10 cellular contexts compared by ENCODE assay signal in genomic region chr12:20370001-20370381, GRCh38. TPM values are rescaled to one million over a fixed set of nuclear protein-coding genes. Genes with fewer than 3 reads are reported as not detected.
A peak's percentile ranks its signal among the peaks of the same experiment; 100 is the strongest.
DNase-seq lines count a peak whose midpoint lies in the region; ATAC-seq and TF ChIP-seq lines count a peak whose summit lies in the region.
"Had no signal": no experiment of that assay in that cellular context is flagged by ENCODE, and none has a peak within 500 bp of the region (broad histone marks: within the 10 kb centered on the region; RNA-seq: fewer than 3 reads in every experiment).

No MANE protein-coding gene starts in this region.

- under 1% methylated on average over 22 of the region's 22 CpGs for WGBS in hepatocyte (ENCODE audit: low lambda C conversion rate, missing lambda C conversion rate)

- H2AFZ ChIP-seq in hepatocyte = peak overlapping the region; percentile 55

- H3K27ac ChIP-seq in hepatocyte = peak overlapping the region; percentile 93
- H3K27ac ChIP-seq: epithelial cell of prostate had no signal

- H3K9me3 Mint-ChIP-seq in activated naive CD8-positive, alpha-beta T cell treated with anti-CD3 and anti-CD28 coated beads for 36 hours = no peaks in the 10 kb centered on the region

- peaks cover 6% of the 10 kb centered on the region for H3K4me1 ChIP-seq in hepatocyte (ENCODE audit: insufficient read depth)

- DNase-seq in G401 (ENCODE audit: low spot score) (peak; percentile 74), hepatocyte (ENCODE audit: low spot score) (peak; percentile 45), retinal pigment epithelial cell (ENCODE audit: low read depth) (no peak), ACHN (no peak), RKO (ENCODE audit: low spot score) (no peak)
- no peak for DNase-seq in activated naive CD8-positive, alpha-beta T cell treated with anti-CD3 and anti-CD28 coated beads for 36 hours
- DNase-seq in activated CD4-positive, alpha-beta T cell treated with anti-CD3 and anti-CD28 coated beads for 48 hours = no peak
- DNase-seq: NCI-H526 had no signal

- H3K27me3 ChIP-seq in hepatocyte = peaks cover 3% of the 10 kb centered on the region

- H3K27ac Mint-ChIP-seq in activated naive CD8-positive, alpha-beta T cell treated with anti-CD3 and anti-CD28 coated beads for 36 hours = no peak overlapping the region

- H3K4me3 ChIP-seq in hepatocyte = peak overlapping the region; percentile 35
- H3K4me3 ChIP-seq in retinal pigment epithelial cell (ENCODE audit: low read length) = peak overlapping the region; percentile 83

- in situ Hi-C loops in G401 (cut with HindIII; ENCODE audit: low sequenced_read_pairs) (no loop called here), ACHN (cut with HindIII; ENCODE audit: low pct_ligation_motif_present, low pct_unique_long_range_greater_than_20kb, low sequenced_read_pairs) (no loop called here)

- H3K36me3 ChIP-seq in hepatocyte (replicated peaks; ENCODE audit: insufficient read depth, low read depth) = no peaks in the 10 kb centered on the region

- no peak for ATAC-seq in HG02852 (IDR thresholded peaks at IDR 0.05; ENCODE audit: unreplicated experiment)

- H3K36me3 Mint-ChIP-seq in activated naive CD8-positive, alpha-beta T cell treated with anti-CD3 and anti-CD28 coated beads for 36 hours = no peaks in the 10 kb centered on the region

- H3K4me1 Mint-ChIP-seq in activated naive CD8-positive, alpha-beta T cell treated with anti-CD3 and anti-CD28 coated beads for 36 hours = peaks cover 14% of the 10 kb centered on the region

- H3K9me2 ChIP-seq in hepatocyte (replicated peaks; ENCODE audit: insufficient read depth) = no peaks in the 10 kb centered on the region

- peaks cover 78% of the 10 kb centered on the region for H3K27me3 Mint-ChIP-seq in activated naive CD8-positive, alpha-beta T cell treated with anti-CD3 and anti-CD28 coated beads for 36 hours

- H3K79me2 ChIP-seq in hepatocyte = peaks cover 46% of the 10 kb centered on the region

- TF ChIP-seq CTCF in hepatocyte (IDR thresholded peaks at IDR 0.05; ENCODE audit: poor library complexity) (no peak), retinal pigment epithelial cell (conservative IDR thresholded peaks at IDR 0.05; ENCODE audit: low read depth, low read length) (no peak)

- H3K4me2 ChIP-seq in hepatocyte = peak overlapping the region; percentile 71

- peaks cover 10% of the 10 kb centered on the region for H4K20me1 ChIP-seq in hepatocyte (ENCODE audit: insufficient read depth, poor library complexity, severe bottlenecking)

- peak overlapping the region; percentile 40 for H3K4me3 Mint-ChIP-seq in activated naive CD8-positive, alpha-beta T cell treated with anti-CD3 and anti-CD28 coated beads for 36 hours

- H3K9me3 ChIP-seq in hepatocyte (ENCODE audit: low read depth) = no peaks in the 10 kb centered on the region

RNA-seq across cellular contexts. Expression of gene PDE3A, which starts 1.7 kb away (rescaled TPM):
- total RNA-seq in G401 (2014; rRNA removed; shearing (Covaris generic)) = not detected in 2 replicates
- not detected for total RNA-seq in activated naive CD8-positive, alpha-beta T cell treated with anti-CD3 and anti-CD28 coated beads for 36 hours
- total RNA-seq in hepatocyte = 52.0 and 61.6 TPM in 2 replicates
- 11.1 and 12.8 TPM in 2 replicates for polyA plus RNA-seq in hepatocyte

Comparison
In these comparisons a context has a peak if more than half of its experiments do, and no peak if none do; other contexts are left out.
1. DNase-seq: peak in G401 (single experiment) and hepatocyte (single experiment); none in activated naive CD8-positive, alpha-beta T cell treated with anti-CD3 and anti-CD28 coated beads for 36 hours (single experiment), retinal pigment epithelial cell (single experiment), activated CD4-positive, alpha-beta T cell treated with anti-CD3 and anti-CD28 coated beads for 48 hours (single experiment), ACHN (single experiment) and RKO (single experiment).
2. RNA of gene PDE3A, which starts 1.7 kb away (total RNA-seq): 52.0 to 61.6 TPM in hepatocyte; not detected in G401 and not detected in activated naive CD8-positive, alpha-beta T cell treated with anti-CD3 and anti-CD28 coated beads for 36 hours; every median in the first group is over 10 times any median in the second.